Comparison of ENCODE assay signal across 1 cellular context in the genomic region with DNA sequence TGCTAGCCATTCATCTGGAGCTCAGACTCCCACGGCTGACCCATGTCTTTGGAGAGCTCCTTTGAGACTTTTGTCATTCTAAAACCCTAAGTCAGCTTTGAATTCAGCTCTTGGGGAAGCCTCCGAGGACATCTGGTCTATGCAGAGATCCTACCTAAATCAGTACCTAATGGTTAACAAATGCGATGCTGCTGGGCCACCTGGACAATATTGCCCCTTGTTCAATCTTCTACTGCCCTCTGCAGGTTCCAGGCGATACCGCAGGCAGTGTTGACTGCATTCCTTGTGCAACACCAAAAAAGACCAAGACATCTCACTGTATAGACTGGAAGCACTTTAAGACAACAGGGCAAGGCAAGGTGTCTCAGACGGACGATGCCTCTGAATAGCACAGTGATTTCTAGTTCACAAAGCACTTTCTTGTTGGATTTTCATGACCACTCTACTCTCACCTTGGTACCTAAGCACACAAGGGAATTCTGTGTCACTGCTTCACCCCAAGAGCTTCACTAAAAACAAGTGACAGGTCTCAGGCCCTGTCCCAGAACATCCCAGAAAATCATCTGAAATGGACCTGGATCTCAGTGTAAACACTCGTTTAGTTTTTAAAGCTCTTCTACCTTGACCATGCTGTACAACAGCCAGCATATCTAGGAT.
TF ChIP-seq lines count a peak whose summit lies in the region.

No MANE protein-coding gene starts in this region.

TF ChIP-seq in HepG2, 621 proteins besides CTCF, POLR2A, EP300 and RAD21 (continued from another document):
- TF ChIP-seq NR3C1 (CRISPR knock-in tag; IDR thresholded peaks at IDR 0.05) (no peak), JUNB (CRISPR knock-in tag; IDR thresholded peaks at IDR 0.05; ENCODE audit: borderline replicate concordance) (no peak), ZNF275 (CRISPR knock-in tag; IDR thresholded peaks at IDR 0.05; ENCODE audit: borderline replicate concordance) (no peak), ZNF577 (CRISPR knock-in tag; IDR thresholded peaks at IDR 0.05; ENCODE audit: borderline replicate concordance, low read depth) (no peak), SMAD3 (CRISPR knock-in tag; IDR thresholded peaks at IDR 0.05) (0 out of 2 replicates have a peak, but pooled peaks have one; percentile 52), ZFP1 (CRISPR knock-in tag; IDR thresholded peaks at IDR 0.05) (no peak), ZNF605 (CRISPR knock-in tag; IDR thresholded peaks at IDR 0.05) (peak; percentile 27; the same call in 1 of the 2 replicates), TEAD3 (CRISPR knock-in tag; optimal IDR thresholded peaks at IDR 0.05; ENCODE audit: borderline replicate concordance) (peak; percentile 66), THRA (CRISPR knock-in tag; IDR thresholded peaks at IDR 0.05; ENCODE audit: borderline replicate concordance) (no peak), ZNF550 (CRISPR knock-in tag; IDR thresholded peaks at IDR 0.05; ENCODE audit: borderline replicate concordance) (no peak), TEF (CRISPR knock-in tag; IDR thresholded peaks at IDR 0.05) (no peak), GATAD1 (CRISPR knock-in tag; IDR thresholded peaks at IDR 0.05) (no peak), CEBPG (CRISPR knock-in tag; IDR thresholded peaks at IDR 0.05) (peak; percentile 67), ZFAT (CRISPR knock-in tag; conservative IDR thresholded peaks at IDR 0.05) (no peak), CENPT (CRISPR knock-in tag; IDR thresholded peaks at IDR 0.05; ENCODE audit: low read depth) (no peak), THAP11 (CRISPR knock-in tag; IDR thresholded peaks at IDR 0.05) (0 out of 2 replicates have a peak, but pooled peaks have one; percentile 39), SMC3 (IDR thresholded peaks at IDR 0.05; ENCODE audit: low read length) (peak; percentile 93), ZNF563 (CRISPR knock-in tag; IDR thresholded peaks at IDR 0.05) (no peak), RXRA (CRISPR knock-in tag; IDR thresholded peaks at IDR 0.05) (no peak), CEBPB (IDR thresholded peaks at IDR 0.05; ENCODE audit: borderline replicate concordance, low read depth, low read length) (peak; percentile 78), STAG1 (CRISPR knock-in tag; IDR thresholded peaks at IDR 0.05) (peak; percentile 94), ZNF232 (CRISPR knock-in tag; IDR thresholded peaks at IDR 0.05; ENCODE audit: borderline replicate concordance) (no peak), ARID3A (IDR thresholded peaks at IDR 0.05; ENCODE audit: low read depth, low read length) (0 out of 2 replicates have a peak, but pooled peaks have one; percentile 37), SPEN (CRISPR knock-in tag; IDR thresholded peaks at IDR 0.05; ENCODE audit: low read depth) (0 out of 2 replicates have a peak, but pooled peaks have one; percentile 23), MXI1 (IDR thresholded peaks at IDR 0.05; ENCODE audit: borderline replicate concordance, low read depth, low read length) (0 out of 3 replicates have a peak, but pooled peaks have one; percentile 17), MBNL3 (CRISPR knock-in tag; conservative IDR thresholded peaks at IDR 0.05) (no peak), ZNF264 (CRISPR knock-in tag; IDR thresholded peaks at IDR 0.05) (no peak), XRCC5 (optimal IDR thresholded peaks at IDR 0.05; ENCODE audit: low read length) (peak; percentile 39), IRF2 (CRISPR knock-in tag; IDR thresholded peaks at IDR 0.05) (no peak), ZMAT3 (CRISPR knock-in tag; conservative IDR thresholded peaks at IDR 0.05) (no peak), ZNF274 (CRISPR knock-in tag; IDR thresholded peaks at IDR 0.05) (no peak), ZNF282 (IDR thresholded peaks at IDR 0.05; ENCODE audit: partially characterized antibody) (no peak), DNMT3B (CRISPR knock-in tag; conservative IDR thresholded peaks at IDR 0.05) (no peak), ARNT (IDR thresholded peaks at IDR 0.05) (no peak), BRD4 (CRISPR knock-in tag; IDR thresholded peaks at IDR 0.05) (no peak), SETDB1 (CRISPR knock-in tag; IDR thresholded peaks at IDR 0.05; ENCODE audit: borderline replicate concordance) (no peak), MIER2 (CRISPR knock-in tag; IDR thresholded peaks at IDR 0.05) (no peak), SMAD9 (CRISPR knock-in tag; IDR thresholded peaks at IDR 0.05) (no peak), ZNF883 (CRISPR knock-in tag; IDR thresholded peaks at IDR 0.05; ENCODE audit: not compliant biosample characterization) (no peak), GZF1 (CRISPR knock-in tag; IDR thresholded peaks at IDR 0.05) (no peak)
- TF ChIP-seq, protein P1, sequence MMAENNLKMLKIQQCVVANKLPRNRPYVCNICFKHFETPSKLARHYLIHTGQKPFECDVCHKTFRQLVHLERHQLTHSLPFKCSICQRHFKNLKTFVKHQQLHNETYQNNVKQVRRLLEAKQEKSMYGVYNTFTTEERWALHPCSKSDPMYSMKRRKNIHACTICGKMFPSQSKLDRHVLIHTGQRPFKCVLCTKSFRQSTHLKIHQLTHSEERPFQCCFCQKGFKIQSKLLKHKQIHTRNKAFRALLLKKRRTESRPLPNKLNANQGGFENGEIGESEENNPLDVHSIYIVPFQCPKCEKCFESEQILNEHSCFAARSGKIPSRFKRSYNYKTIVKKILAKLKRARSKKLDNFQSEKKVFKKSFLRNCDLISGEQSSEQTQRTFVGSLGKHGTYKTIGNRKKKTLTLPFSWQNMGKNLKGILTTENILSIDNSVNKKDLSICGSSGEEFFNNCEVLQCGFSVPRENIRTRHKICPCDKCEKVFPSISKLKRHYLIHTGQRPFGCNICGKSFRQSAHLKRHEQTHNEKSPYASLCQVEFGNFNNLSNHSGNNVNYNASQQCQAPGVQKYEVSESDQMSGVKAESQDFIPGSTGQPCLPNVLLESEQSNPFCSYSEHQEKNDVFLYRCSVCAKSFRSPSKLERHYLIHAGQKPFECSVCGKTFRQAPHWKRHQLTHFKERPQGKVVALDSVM (CRISPR knock-in tag; IDR thresholded peaks at IDR 0.05), result no peak
- TF ChIP-seq, protein P2, sequence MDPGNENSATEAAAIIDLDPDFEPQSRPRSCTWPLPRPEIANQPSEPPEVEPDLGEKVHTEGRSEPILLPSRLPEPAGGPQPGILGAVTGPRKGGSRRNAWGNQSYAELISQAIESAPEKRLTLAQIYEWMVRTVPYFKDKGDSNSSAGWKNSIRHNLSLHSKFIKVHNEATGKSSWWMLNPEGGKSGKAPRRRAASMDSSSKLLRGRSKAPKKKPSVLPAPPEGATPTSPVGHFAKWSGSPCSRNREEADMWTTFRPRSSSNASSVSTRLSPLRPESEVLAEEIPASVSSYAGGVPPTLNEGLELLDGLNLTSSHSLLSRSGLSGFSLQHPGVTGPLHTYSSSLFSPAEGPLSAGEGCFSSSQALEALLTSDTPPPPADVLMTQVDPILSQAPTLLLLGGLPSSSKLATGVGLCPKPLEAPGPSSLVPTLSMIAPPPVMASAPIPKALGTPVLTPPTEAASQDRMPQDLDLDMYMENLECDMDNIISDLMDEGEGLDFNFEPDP (CRISPR knock-in tag; conservative IDR thresholded peaks at IDR 0.05), result no peak
- TF ChIP-seq, protein P3, sequence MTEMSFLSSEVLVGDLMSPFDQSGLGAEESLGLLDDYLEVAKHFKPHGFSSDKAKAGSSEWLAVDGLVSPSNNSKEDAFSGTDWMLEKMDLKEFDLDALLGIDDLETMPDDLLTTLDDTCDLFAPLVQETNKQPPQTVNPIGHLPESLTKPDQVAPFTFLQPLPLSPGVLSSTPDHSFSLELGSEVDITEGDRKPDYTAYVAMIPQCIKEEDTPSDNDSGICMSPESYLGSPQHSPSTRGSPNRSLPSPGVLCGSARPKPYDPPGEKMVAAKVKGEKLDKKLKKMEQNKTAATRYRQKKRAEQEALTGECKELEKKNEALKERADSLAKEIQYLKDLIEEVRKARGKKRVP (CRISPR knock-in tag; IDR thresholded peaks at IDR 0.05), result 0 out of 4 replicates have a peak, but pooled peaks of 1 of the 2 experiments have one; percentile 7
